In genomic region chr7:2802504-2803341, GRCh38 we compare ENCODE assay signal across 1 cellular context.
TF ChIP-seq lines count a peak whose summit lies in the region.

No MANE protein-coding gene starts in this region.

TF ChIP-seq in HepG2, 621 proteins besides CTCF, POLR2A, EP300 and RAD21 (continued from another document and continues in another):
- TF ChIP-seq ZNF710 (CRISPR knock-in tag; IDR thresholded peaks at IDR 0.05; ENCODE audit: borderline replicate concordance) (peak; percentile 76; the same call in 1 of the 2 replicates), CSRNP2 (CRISPR knock-in tag; conservative IDR thresholded peaks at IDR 0.05; ENCODE audit: low read depth) (no peak), MXD3 (CRISPR knock-in tag; IDR thresholded peaks at IDR 0.05) (0 out of 2 replicates have a peak, but pooled peaks have one; percentile 36), GLMP (CRISPR knock-in tag; IDR thresholded peaks at IDR 0.05; ENCODE audit: borderline replicate concordance) (no peak), ZFP62 (CRISPR knock-in tag; IDR thresholded peaks at IDR 0.05) (no peak), MIXL1 (CRISPR knock-in tag; IDR thresholded peaks at IDR 0.05) (peak; percentile 65; the same call in 1 of the 2 replicates), RARG (CRISPR knock-in tag; IDR thresholded peaks at IDR 0.05; ENCODE audit: low read depth) (no peak), PAWR (CRISPR knock-in tag; IDR thresholded peaks at IDR 0.05; ENCODE audit: borderline replicate concordance) (no peak), ELF1 (CRISPR knock-in tag; IDR thresholded peaks at IDR 0.05) (no peak), NR0B2 (CRISPR knock-in tag; IDR thresholded peaks at IDR 0.05) (no peak), KLF12 (CRISPR knock-in tag; IDR thresholded peaks at IDR 0.05; ENCODE audit: borderline replicate concordance) (no peak), TEF (CRISPR knock-in tag; IDR thresholded peaks at IDR 0.05) (no peak), MZF1 (CRISPR knock-in tag; IDR thresholded peaks at IDR 0.05; ENCODE audit: borderline replicate concordance) (no peak), ZNF782 (CRISPR knock-in tag; IDR thresholded peaks at IDR 0.05; ENCODE audit: borderline replicate concordance) (peak; percentile 55; the same call in 1 of the 2 replicates), MBD4 (IDR thresholded peaks at IDR 0.05; ENCODE audit: borderline replicate concordance, low read length) (peak; percentile 88; the same call in 1 of the 2 replicates), BCL6 (CRISPR knock-in tag; IDR thresholded peaks at IDR 0.05) (peak; percentile 68), TRIM22 (IDR thresholded peaks at IDR 0.05) (no peak), ZNF180 (CRISPR knock-in tag; IDR thresholded peaks at IDR 0.05; ENCODE audit: borderline replicate concordance, low read depth) (no peak), ZNF740 (CRISPR knock-in tag; IDR thresholded peaks at IDR 0.05) (no peak), SNAPC2 (CRISPR knock-in tag; IDR thresholded peaks at IDR 0.05) (no peak), POGK (CRISPR knock-in tag; conservative IDR thresholded peaks at IDR 0.05) (peak; percentile 69; the same call in 1 of the 2 replicates), ZNF407 (CRISPR knock-in tag; IDR thresholded peaks at IDR 0.05; ENCODE audit: not compliant biosample characterization) (no peak), ZNF775 (CRISPR knock-in tag; IDR thresholded peaks at IDR 0.05; ENCODE audit: borderline replicate concordance) (no peak), TSC22D2 (CRISPR knock-in tag; IDR thresholded peaks at IDR 0.05; ENCODE audit: borderline replicate concordance) (no peak), ZNF660 (CRISPR knock-in tag; IDR thresholded peaks at IDR 0.05; ENCODE audit: borderline replicate concordance, low read depth) (no peak), TBX3 (IDR thresholded peaks at IDR 0.05; ENCODE audit: borderline replicate concordance) (peak; percentile 45; the same call in 1 of the 2 replicates), ZNF737 (CRISPR knock-in tag; IDR thresholded peaks at IDR 0.05; ENCODE audit: borderline replicate concordance) (no peak), MAF1 (CRISPR knock-in tag; IDR thresholded peaks at IDR 0.05; ENCODE audit: borderline replicate concordance) (no peak), JUNB (CRISPR knock-in tag; IDR thresholded peaks at IDR 0.05; ENCODE audit: borderline replicate concordance) (no peak), NFRKB (IDR thresholded peaks at IDR 0.05) (no peak), TRIM24 (CRISPR knock-in tag; IDR thresholded peaks at IDR 0.05) (0 out of 2 replicates have a peak, but pooled peaks have one; percentile 17), MED8 (CRISPR knock-in tag; IDR thresholded peaks at IDR 0.05; ENCODE audit: insufficient replicate concordance) (peak; percentile 39), ZNF850 (CRISPR knock-in tag; conservative IDR thresholded peaks at IDR 0.05) (no peak), ARID4A (CRISPR knock-in tag; IDR thresholded peaks at IDR 0.05; ENCODE audit: borderline replicate concordance) (no peak)
